29 cellular contexts compared by ENCODE assay signal in the genomic region with DNA sequence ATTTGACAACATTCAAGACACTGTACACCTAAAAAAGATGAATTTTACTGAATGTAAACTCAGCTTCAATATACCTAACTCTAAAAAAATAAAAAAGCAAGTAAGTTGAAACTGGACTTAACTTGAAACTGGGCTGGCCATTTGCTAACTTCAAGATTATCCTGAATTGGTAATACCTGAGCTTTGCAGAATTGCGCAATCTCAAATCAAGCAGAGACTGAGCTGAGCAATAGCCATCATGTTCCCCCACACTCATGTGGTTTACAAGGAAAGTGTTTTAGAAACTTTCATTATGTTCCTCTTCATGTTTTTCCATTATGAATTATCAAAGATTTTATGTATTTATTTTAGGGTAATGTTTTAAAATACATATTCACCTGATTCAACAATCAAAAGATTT.
"Had no signal": no experiment of that assay in that cellular context is flagged by ENCODE, and none has a peak within 500 bp of the region (broad histone marks: within the 10 kb centered on the region; RNA-seq: fewer than 3 reads in every experiment).

No MANE protein-coding gene starts in this region.

- DNase-seq: activated CD4-positive, alpha-beta T cell treated with anti-CD3 and anti-CD28 coated beads for 36 hours; activated CD4-positive, alpha-beta T cell treated with anti-CD3 and anti-CD28 coated beads, Interleukin-2, amount 50 U/mL, for 1 hour; activated CD8-positive, alpha-beta memory T cell treated with anti-CD3 and anti-CD28 coated beads, Interleukin-2, amount 50 U/mL, for 4 hours; activated CD8-positive, alpha-beta T cell treated with anti-CD3 and anti-CD28 coated beads for 36 hours; activated gamma-delta T cell treated with Interleukin-2 at 50 U/mL for 16 hours; activated naive CD4-positive, alpha-beta T cell treated with anti-CD3 and anti-CD28 coated beads, Interleukin-2, amount 10 ng/mL, durations not matched to agents 7 days and 5 days; activated naive CD8-positive, alpha-beta T cell treated with anti-CD3 and anti-CD28 coated beads for 36 hours; activated T-cell treated with anti-CD3 and anti-CD28 coated beads, Interleukin-2, amount 50 U/mL, for 72 hours; body of pancreas; MM.1S; NCI-H1105 treated with DMSO at 0.1 percent for 48 hours; NCI-H1436 treated with DMSO at 0.1 percent for 48 hours; NCI-H187; NCI-H2081 treated with DMSO at 0.1 percent for 48 hours; NCI-H2171 treated with DMSO at 0.1 percent for 48 hours; NCI-H226; NCI-H526; NCI-H774; NK-92 treated with Interleukin-12 subunit alpha and Interleukin-12 subunit beta, amount 100 ng/mL, for 24 hours; Peyer's patch; Right ventricle myocardium superior; SJCRH30; SK-N-SH; T-helper 1 cell; WERI-Rb-1 had no signal

- H3K4me2 ChIP-seq: KMS-11, SK-N-SH had no signal

- H3K27ac ChIP-seq: ascending aorta, body of pancreas, cardiac muscle cell, KMS-11, Peyer's patch, RWPE1, SJCRH30, WERI-Rb-1 had no signal

- H3K9me3 ChIP-seq: ascending aorta, body of pancreas, Peyer's patch, SJCRH30, SK-N-SH had no signal

- H3K4me3 ChIP-seq: ascending aorta, body of pancreas, cardiac muscle cell, Peyer's patch, SJCRH30 had no signal

- ATAC-seq: activated CD4-positive, alpha-beta T cell treated with anti-CD3 and anti-CD28 coated beads for 36 hours; activated CD8-positive, alpha-beta T cell treated with anti-CD3 and anti-CD28 coated beads for 36 hours; activated T-cell treated with anti-CD3 and anti-CD28 coated beads, Interleukin-2, amount 50 U/mL, for 72 hours; body of pancreas had no signal

- H3K27me3 ChIP-seq: ascending aorta, body of pancreas, cardiac muscle cell, Peyer's patch, SJCRH30 had no signal

- H3K9ac ChIP-seq: KMS-11, SK-N-SH had no signal

- H3K4me1 ChIP-seq: ascending aorta, body of pancreas, Peyer's patch, SJCRH30 had no signal

- H3K36me3 ChIP-seq: cardiac muscle cell, Peyer's patch, SJCRH30, WERI-Rb-1 had no signal
